Comparison of ENCODE assay signal across 9 cellular contexts in genomic region chr20:49484180-49485140, GRCh38. TPM values are rescaled to one million over a fixed set of nuclear protein-coding genes. Genes with fewer than 3 reads are reported as not detected.
DNase-seq lines count a peak whose midpoint lies in the region; FAIRE-seq and TF ChIP-seq lines count a peak whose summit lies in the region.
"Had no signal": no experiment of that assay in that cellular context is flagged by ENCODE, and none has a peak within 500 bp of the region (broad histone marks: within the 10 kb centered on the region; RNA-seq: fewer than 3 reads in every experiment).

No MANE protein-coding gene starts in this region.

- DNase-seq in GM19239 (ENCODE audit: insufficient read length, low spot score) (peak; percentile 71), NCI-H2196 (lab: John Stamatoyannopoulos, UW; ENCODE audit: unreplicated experiment) (peak; percentile 86), cerebellar cortex (ENCODE audit: low spot score) (peak; percentile 78), kidney (peak; percentile 90), OCI-M2 (lab: John Stamatoyannopoulos, UW; ENCODE audit: unreplicated experiment) (no peak)
- peak; percentile 68 for DNase-seq in activated CD4-positive, CD25-positive, alpha-beta regulatory T cell treated with anti-CD3 and anti-CD28 coated beads, Interleukin-2, amount 50 U/mL, for 72 hours
- DNase-seq in stimulated activated CD4-positive, alpha-beta T cell treated with anti-CD3 and anti-CD28 coated beads, Interleukin-12 subunit alpha, Interleukin-12 subunit beta, amount 100 ng/mL, for 4 hours = peak; percentile 63

- no peaks in the 10 kb centered on the region for H3K36me3 ChIP-seq in kidney (ENCODE audit: control insufficient read depth in 1 of 2, insufficient read depth in 2 of 2, low read length in 2 of 2)

- FAIRE-seq in GM19239 (lab: Jason Lieb, UNC) (no peak), kidney (lab: Jason Lieb, UNC) (no peak)
- FAIRE-seq: G401.6 had no signal

- TF ChIP-seq CTCF in 22Rv1 (IDR thresholded peaks at IDR 0.05) = peak; percentile 93
- TF ChIP-seq CTCF in kidney (IDR thresholded peaks at IDR 0.05; ENCODE audit: borderline replicate concordance, extremely low read depth, insufficient read depth) = peak; percentile 66

- H3K27ac ChIP-seq in 22Rv1 (no peak overlapping the region), kidney (ENCODE audit: low read depth in 2 of 2, low read length in 2 of 2) (no peak overlapping the region)

- intact Hi-C loops in kidney (cut with DNase I) = no loop called here

- no peaks in the 10 kb centered on the region for H3K9me3 ChIP-seq in kidney (ENCODE audit: control insufficient read depth in 1 of 2, low read length in 2 of 2)

- H3K9ac ChIP-seq in kidney (ENCODE audit: low read length in 2 of 2) = no peak overlapping the region

- peaks cover 0 to 3% of the 10 kb centered on the region in 2 donors for H3K4me1 ChIP-seq in kidney (ENCODE audit: control insufficient read depth in 1 of 2, insufficient read depth in 1 of 2, low read depth in 1 of 2, low read length in 2 of 2)

- H3K4me3 ChIP-seq in kidney (ENCODE audit: low read length in 2 of 2) = peak overlapping the region in 1 of 2 donors; percentile 48

RNA-seq across cellular contexts. Expression of gene KCNB1, which starts 2.0 kb away (rescaled TPM):
- total RNA-seq in kidney = 1.2 TPM
- polyA plus RNA-seq in kidney (ENCODE audit: insufficient read depth, low read depth, low replicate concordance) = 0.26 TPM
